ENCODE assay signal across 1 cellular context in the genomic region with DNA sequence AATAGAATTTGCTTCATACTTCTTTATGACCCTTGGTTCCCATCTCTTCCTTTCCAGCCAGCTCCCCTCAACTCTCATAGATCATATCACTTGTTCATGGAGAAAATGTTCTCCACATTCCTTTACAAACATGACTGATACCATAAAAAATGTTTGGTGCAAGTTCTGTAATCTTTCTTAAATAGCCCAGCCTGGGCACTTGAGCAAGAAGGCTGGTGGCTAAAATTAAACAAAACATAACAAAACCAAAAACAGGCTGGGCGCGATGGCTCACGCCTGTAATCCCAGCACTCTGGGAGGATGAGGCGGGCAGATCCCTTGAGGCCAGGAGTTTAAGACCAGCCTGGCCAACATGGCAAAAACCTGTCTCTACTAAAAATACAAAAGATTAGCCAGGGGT.
TF ChIP-seq lines count a peak whose summit lies in the region.

No MANE protein-coding gene starts in this region.

TF ChIP-seq in IMR-90, 13 proteins besides CTCF, POLR2A, EP300 and RAD21 (continued from another document):
- TF ChIP-seq, protein P1, sequence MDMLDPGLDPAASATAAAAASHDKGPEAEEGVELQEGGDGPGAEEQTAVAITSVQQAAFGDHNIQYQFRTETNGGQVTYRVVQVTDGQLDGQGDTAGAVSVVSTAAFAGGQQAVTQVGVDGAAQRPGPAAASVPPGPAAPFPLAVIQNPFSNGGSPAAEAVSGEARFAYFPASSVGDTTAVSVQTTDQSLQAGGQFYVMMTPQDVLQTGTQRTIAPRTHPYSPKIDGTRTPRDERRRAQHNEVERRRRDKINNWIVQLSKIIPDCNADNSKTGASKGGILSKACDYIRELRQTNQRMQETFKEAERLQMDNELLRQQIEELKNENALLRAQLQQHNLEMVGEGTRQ (IDR thresholded peaks at IDR 0.05; ENCODE audit: low read depth, low read length): no peak
- TF ChIP-seq RCOR1 (IDR thresholded peaks at IDR 0.05; ENCODE audit: insufficient replicate concordance, low read length) (no peak), FOS (IDR thresholded peaks at IDR 0.05; ENCODE audit: low read depth, low read length) (no peak), MXI1 (IDR thresholded peaks at IDR 0.05; ENCODE audit: borderline replicate concordance, low read depth, low read length) (no peak), MAZ (IDR thresholded peaks at IDR 0.05; ENCODE audit: borderline replicate concordance, low read depth, low read length) (no peak), MAFK (IDR thresholded peaks at IDR 0.05; ENCODE audit: low read depth, low read length) (no peak), CHD1 (IDR thresholded peaks at IDR 0.05; ENCODE audit: low read depth, low read length) (no peak), BHLHE40 (IDR thresholded peaks at IDR 0.05; ENCODE audit: low read depth, low read length) (no peak), NFE2L2 (IDR thresholded peaks at IDR 0.05; ENCODE audit: low read depth, low read length) (no peak)
- TF ChIP-seq, protein P2, sequence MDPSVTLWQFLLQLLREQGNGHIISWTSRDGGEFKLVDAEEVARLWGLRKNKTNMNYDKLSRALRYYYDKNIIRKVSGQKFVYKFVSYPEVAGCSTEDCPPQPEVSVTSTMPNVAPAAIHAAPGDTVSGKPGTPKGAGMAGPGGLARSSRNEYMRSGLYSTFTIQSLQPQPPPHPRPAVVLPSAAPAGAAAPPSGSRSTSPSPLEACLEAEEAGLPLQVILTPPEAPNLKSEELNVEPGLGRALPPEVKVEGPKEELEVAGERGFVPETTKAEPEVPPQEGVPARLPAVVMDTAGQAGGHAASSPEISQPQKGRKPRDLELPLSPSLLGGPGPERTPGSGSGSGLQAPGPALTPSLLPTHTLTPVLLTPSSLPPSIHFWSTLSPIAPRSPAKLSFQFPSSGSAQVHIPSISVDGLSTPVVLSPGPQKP (IDR thresholded peaks at IDR 0.05; ENCODE audit: borderline replicate concordance, low read depth, low read length): no peak
